Comparison of ENCODE assay signal across 20 cellular contexts in the genomic region with DNA sequence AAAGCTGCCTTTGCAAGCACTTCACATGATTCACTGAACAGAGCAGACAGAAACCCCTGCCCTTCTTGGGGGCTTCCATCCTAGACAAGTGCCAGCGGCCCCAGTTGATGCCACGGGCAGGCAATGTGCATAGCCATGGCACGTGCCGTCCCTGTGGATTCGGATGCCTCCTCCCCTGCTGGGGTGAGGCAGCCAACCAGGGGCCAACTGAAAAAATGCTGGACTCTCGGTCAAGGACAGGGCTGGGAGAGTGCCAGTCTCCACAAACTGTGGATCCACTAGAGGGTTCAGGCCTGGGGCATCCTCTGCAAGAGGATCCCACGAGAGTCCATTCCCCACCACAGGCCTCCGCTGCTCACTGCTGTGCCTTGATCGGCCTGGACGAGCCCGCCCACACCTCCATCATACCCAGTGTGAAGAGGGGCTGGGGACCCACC.
"Had no signal": no experiment of that assay in that cellular context is flagged by ENCODE, and none has a peak within 500 bp of the region (broad histone marks: within the 10 kb centered on the region; RNA-seq: fewer than 3 reads in every experiment).

No MANE protein-coding gene starts in this region.

- H3K9me3 Mint-ChIP-seq: activated naive CD4-positive, alpha-beta T cell treated with anti-CD3 and anti-CD28 coated beads, Interleukin-2, amount 50 U/mL, for 24 hours; activated T-cell treated with anti-CD3 and anti-CD28 coated beads, Interleukin-2, amount 50 U/mL, for 4 hours; central memory CD8-positive, alpha-beta T cell; naive B cell; T-cell had no signal

- H3K4me3 Mint-ChIP-seq: activated naive CD4-positive, alpha-beta T cell treated with anti-CD3 and anti-CD28 coated beads, Interleukin-2, amount 50 U/mL, for 24 hours; activated T-cell treated with anti-CD3 and anti-CD28 coated beads, Interleukin-2, amount 50 U/mL, for 4 hours; central memory CD8-positive, alpha-beta T cell; T-cell had no signal

- ATAC-seq: activated T-cell treated with anti-CD3 and anti-CD28 coated beads, Interleukin-2, amount 50 U/mL, for 4 hours; right cardiac atrium; T-cell had no signal

- H3K27ac Mint-ChIP-seq: activated naive CD4-positive, alpha-beta T cell treated with anti-CD3 and anti-CD28 coated beads, Interleukin-2, amount 50 U/mL, for 24 hours; naive B cell; T-cell had no signal

- H3K4me3 ChIP-seq: lung, prostate gland had no signal

- H3K9me3 ChIP-seq: neutrophil, prostate gland had no signal

- H3K27ac ChIP-seq: neutrophil, prostate gland had no signal

- H3K36me3 Mint-ChIP-seq: activated naive CD4-positive, alpha-beta T cell treated with anti-CD3 and anti-CD28 coated beads, Interleukin-2, amount 50 U/mL, for 24 hours; naive B cell; T-cell had no signal

- DNase-seq: activated effector memory CD4-positive, alpha-beta T cell treated with anti-CD3 and anti-CD28 coated beads, Interleukin-2, amount 50 U/mL, for 16 hours; activated T-cell treated with anti-CD3 and anti-CD28 coated beads, Interleukin-2, amount 50 U/mL, for 4 hours; amniotic stem cell; cortex of kidney; effector CD8-positive, alpha-beta T cell; foreskin fibroblast; naive B cell; small intestine; stimulated activated CD4-positive, alpha-beta T cell treated with anti-CD3 and anti-CD28 coated beads, Interleukin-4, amount 100 ng/mL, for 4 hours; stimulated activated CD8-positive, alpha-beta memory T cell treated with anti-CD3 and anti-CD28 coated beads, Interleukin-4, amount 100 ng/mL, for 48 hours; stimulated activated naive CD4-positive, alpha-beta T cell treated with Interleukin-2 at 50 U/mL for 16 hours; T-cell; T-helper 9 cell; trophoblast cell had no signal

- H3K27me3 Mint-ChIP-seq: activated naive CD4-positive, alpha-beta T cell treated with anti-CD3 and anti-CD28 coated beads, Interleukin-2, amount 50 U/mL, for 24 hours; central memory CD8-positive, alpha-beta T cell; naive B cell; T-cell had no signal
